ENCODE assay signal across 34 cellular contexts in the genomic region with DNA sequence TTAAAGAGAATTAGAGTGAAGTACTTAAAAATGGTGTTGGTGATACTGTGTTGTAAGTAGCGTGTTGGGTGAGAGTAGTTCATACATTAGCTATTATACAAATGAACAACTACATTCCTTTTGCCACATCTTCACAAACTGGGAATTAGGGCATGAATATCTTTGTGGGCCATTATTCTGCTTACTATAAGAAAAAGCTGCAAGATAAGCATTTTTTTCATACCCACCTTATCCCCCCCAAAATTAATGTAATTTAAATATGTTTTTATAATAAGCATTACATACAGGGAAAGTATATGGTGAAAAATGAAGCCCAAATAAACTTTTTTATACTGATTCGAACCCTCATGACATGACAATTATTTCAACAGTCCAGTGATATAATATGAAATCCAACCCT.
DNase-seq lines count a peak whose midpoint lies in the region; ATAC-seq, FAIRE-seq and TF ChIP-seq lines count a peak whose summit lies in the region.
"Had no signal": no experiment of that assay in that cellular context is flagged by ENCODE, and none has a peak within 500 bp of the region (broad histone marks: within the 10 kb centered on the region; RNA-seq: fewer than 3 reads in every experiment).

No MANE protein-coding gene starts in this region.

- H2AK5ac ChIP-seq in IMR-90 (ENCODE audit: low read depth, low read length) = no peak overlapping the region

- TF ChIP-seq POLR2A in HepG2 (IDR thresholded peaks at IDR 0.05; ENCODE audit: insufficient read depth in 1 of 2, low read depth in 2 of 2, low read length in 2 of 2) (no peak), right lobe of liver (IDR thresholded peaks at IDR 0.05) (no peak), A549 (IDR thresholded peaks at IDR 0.05; ENCODE audit: low read length) (no peak), IMR-90 (IDR thresholded peaks at IDR 0.05; ENCODE audit: low read depth, low read length) (no peak), K562 (conservative IDR thresholded peaks at IDR 0.05) (no peak)

- no peak overlapping the region for H3K18ac ChIP-seq in IMR-90 (ENCODE audit: low read depth, low read length)

- H4K20me1 ChIP-seq in HepG2 (ENCODE audit: insufficient read depth, low read length) (no peaks in the 10 kb centered on the region), IMR-90 (ENCODE audit: insufficient read depth, low read length) (no peaks in the 10 kb centered on the region), K562 (replicated peaks; ENCODE audit: control insufficient read depth, insufficient read depth, low read length) (no peaks in the 10 kb centered on the region)
- H4K20me1 ChIP-seq: BLaER1; BLaER1 treated with 17β-estradiol and CSF1 and Interleukin-3, amounts not matched to agents 10 nM and 100 nM had no signal

- no TSS peak for BruUV-seq in HepG2 (replicated peaks; lab: Mats Ljungman, UMichigan)
- no TSS peak for BruUV-seq in IMR-90 (replicated peaks; lab: Mats Ljungman, UMichigan)
- no TSS peak for BruUV-seq in K562 (replicated peaks; lab: Mats Ljungman, UMichigan)

- H2BK20ac ChIP-seq in IMR-90 (ENCODE audit: low read depth, low read length) = no peak overlapping the region

- H3K27ac ChIP-seq in HepG2 (ENCODE audit: extremely low read length, insufficient read depth, low read length) = no peak overlapping the region
- no peak overlapping the region for H3K27ac ChIP-seq in right lobe of liver
- H3K27ac ChIP-seq in A549 = no peak overlapping the region
- no peak overlapping the region for H3K27ac ChIP-seq in IMR-90 (ENCODE audit: insufficient read depth, low read length)
- H3K27ac ChIP-seq in K562 (ENCODE audit: extremely low read depth, low read depth, low read length) = no peak overlapping the region
- H3K27ac ChIP-seq: 22Rv1; BLaER1; BLaER1 treated with 17β-estradiol and CSF1 and Interleukin-3, amounts not matched to agents 10 nM and 100 nM; C4-2B had no signal

- H3K23ac ChIP-seq in IMR-90 (ENCODE audit: low read depth, low read length) = no peak overlapping the region

- H3K9me1 ChIP-seq in IMR-90 (ENCODE audit: insufficient read depth, low read length) (no peaks in the 10 kb centered on the region), K562 (ENCODE audit: control insufficient read depth, insufficient read depth, low read length) (no peaks in the 10 kb centered on the region)

- POLR2A ChIA-PET in HepG2 (lab: Yijun Ruan, JAX) (no interaction called here), A549 (lab: Yijun Ruan, JAX) (no interaction called here), IMR-90 (lab: Charles Lee; ENCODE audit: unreplicated experiment) (no interaction called here), K562 (lab: Yijun Ruan, JAX) (interaction anchor here (0.6 kb wide), 1 partner anchor 521 kb away, joined by 3 read pairs; no protein-coding TSS in a partner anchor), HEK293T (lab: Yijun Ruan, JAX) (no interaction called here)

- dilution Hi-C loops in IMR-90 (cut with HindIII; ENCODE audit: low sequenced_read_pairs, unreplicated experiment) = no loop called here

- no peak overlapping the region for H2AK9ac ChIP-seq in IMR-90 (replicated peaks; ENCODE audit: low read depth, low read length, poor library complexity)

- H4K5ac ChIP-seq in IMR-90 (ENCODE audit: low read depth, low read length) = no peak overlapping the region

- H3K9me3 ChIP-seq in HepG2 (ENCODE audit: low read length) (no peaks in the 10 kb centered on the region), right lobe of liver (no peaks in the 10 kb centered on the region), A549 (no peaks in the 10 kb centered on the region), IMR-90 (ENCODE audit: control insufficient read depth, insufficient read depth, low read length) (no peaks in the 10 kb centered on the region), K562 (replicated peaks; ENCODE audit: control insufficient read depth, insufficient read depth, low read depth, low read length) (no peaks in the 10 kb centered on the region)
- H3K9me3 ChIP-seq: BE2C; BLaER1; BLaER1 treated with 17β-estradiol and CSF1 and Interleukin-3, amounts not matched to agents 10 nM and 100 nM; Caco-2 had no signal

- peaks cover 4 to 16% of the 10 kb centered on the region in 2 experiments; a peak in 3 of 5 replicates for H3K36me3 ChIP-seq in HepG2 (replicated peaks in 1 of 2; ENCODE audit: control insufficient read depth in 1 of 2, insufficient read depth in 2 of 2, low read length in 2 of 2)
- peaks cover 0 to 15% (median 8%) of the 10 kb centered on the region in 4 donors for H3K36me3 ChIP-seq in right lobe of liver
- H3K36me3 ChIP-seq in IMR-90 (ENCODE audit: control insufficient read depth, insufficient read depth, low read length) = peaks cover 8% of the 10 kb centered on the region
- peaks cover 25% of the 10 kb centered on the region for H3K36me3 ChIP-seq in K562 (ENCODE audit: control insufficient read depth, insufficient read depth, low read length)

- DNase-seq in HepG2 (ENCODE audit: low spot score) = no peak
- no peak for DNase-seq in right lobe of liver
- no peak for DNase-seq in A549 (ENCODE audit: low read depth in 1 of 2, low spot score in 1 of 2)
- no peak for DNase-seq in IMR-90
- DNase-seq in K562 (ENCODE audit: extremely low read depth in 1 of 4, low spot score in 3 of 4) = no peak
- DNase-seq in anterior cingulate cortex (lab: John Stamatoyannopoulos, UW) = no peak
- no peak for DNase-seq in HEK293T (ENCODE audit: extremely low spot score)
- no peak for DNase-seq in NCI-H1105 (lab: John Stamatoyannopoulos, UW)
- DNase-seq: 8988T; ACHN; AML-193; BE2C; C1 segment of cervical spinal cord; Caco-2; Calu3; CD4-positive, alpha-beta memory T cell; CD4-positive, alpha-beta T cell; CD4-positive, CD25-positive, alpha-beta regulatory T cell; CD8-positive, alpha-beta memory T cell; CD8-positive, alpha-beta T cell; COR-L47; DMS 273 treated with DMSO at 0.1 percent for 48 hours; DMS153; DMS53; DMS79; DMS79 treated with DMSO at 0.1 percent for 48 hours; DND-41; EL had no signal

- intact Hi-C loops in HepG2 (cut with micrococcal nuclease; ENCODE audit: unreplicated experiment) = no loop called here
- intact Hi-C loops in right lobe of liver (cut with DNase I) = no loop called here
- intact Hi-C loops in IMR-90 (cut with micrococcal nuclease) = no loop called here
- intact Hi-C loops in K562 (cut with micrococcal nuclease) = no loop called here

- no peaks in the 10 kb centered on the region for H3K79me1 ChIP-seq in IMR-90 (ENCODE audit: low read depth in 1 of 2, low read length in 2 of 2)

- H3K27me3 ChIP-seq in HepG2 (ENCODE audit: control insufficient read depth in 1 of 2, insufficient read depth in 2 of 2, low read length in 2 of 2) = no peaks in the 10 kb centered on the region
- H3K27me3 ChIP-seq in right lobe of liver = no peaks in the 10 kb centered on the region
- no peaks in the 10 kb centered on the region for H3K27me3 ChIP-seq in IMR-90 (ENCODE audit: control insufficient read depth, insufficient read depth, low read length)
- H3K27me3 ChIP-seq in K562 (ENCODE audit: control insufficient read depth in 2 of 2, insufficient read depth in 2 of 2, low read length in 2 of 2) = no peaks in the 10 kb centered on the region
- H3K27me3 ChIP-seq: BE2C; BLaER1; BLaER1 treated with 17β-estradiol and CSF1 and Interleukin-3, amounts not matched to agents 10 nM and 100 nM had no signal

- H3K4ac ChIP-seq in IMR-90 (ENCODE audit: low read depth, low read length) = no peak overlapping the region

- H3K14ac ChIP-seq in IMR-90 (replicated peaks; ENCODE audit: low read depth, low read length) = no peak overlapping the region

- CTCF ChIA-PET in HepG2 (lab: Yijun Ruan, JAX; ENCODE audit: low intra/inter-chr PET ratio, low total read pairs) = no interaction called here
- CTCF ChIA-PET in A549 (lab: Yijun Ruan, JAX) = no interaction called here
- CTCF ChIA-PET in IMR-90 (lab: Yijun Ruan, JAX) = no interaction called here
- CTCF ChIA-PET in K562 (lab: Yijun Ruan, JAX; ENCODE audit: low intra/inter-chr PET ratio) = no interaction called here
- CTCF ChIA-PET in HEK293T (lab: Yijun Ruan, JAX) = no interaction called here

- H4K8ac ChIP-seq in IMR-90 (ENCODE audit: low read depth in 2 of 2, low read length in 2 of 2) = no peak overlapping the region

- TF ChIP-seq CTCF in HepG2 (CRISPR knock-in tag; IDR thresholded peaks at IDR 0.05) (no peak), right lobe of liver (IDR thresholded peaks at IDR 0.05) (no peak), A549 (IDR thresholded peaks at IDR 0.05) (no peak), IMR-90 (conservative IDR thresholded peaks at IDR 0.05; ENCODE audit: low read depth, low read length) (no peak), K562 (IDR thresholded peaks at IDR 0.05 in 2 of 3, conservative IDR thresholded peaks at IDR 0.05 in 1 of 3; ENCODE audit: insufficient read depth in 2 of 3, low read depth in 1 of 3, low read length in 3 of 3) (no peak)

- no peak for FAIRE-seq in HepG2 (lab: Jason Lieb, UNC)
- no peak for FAIRE-seq in A549 (lab: Jason Lieb, UNC)
- no peak for FAIRE-seq in K562 (lab: Jason Lieb, UNC)
- FAIRE-seq: A204.1, D721Med had no signal

- no peak overlapping the region for H2BK5ac ChIP-seq in IMR-90 (ENCODE audit: low read depth, low read length, poor library complexity, severe bottlenecking)

- H3K79me2 ChIP-seq in HepG2 (ENCODE audit: insufficient read depth, low read length) = no peaks in the 10 kb centered on the region
- no peaks in the 10 kb centered on the region for H3K79me2 ChIP-seq in K562 (ENCODE audit: control insufficient read depth, insufficient read depth, low read length)

- no peak for ATAC-seq in HepG2
- no peak for ATAC-seq in right lobe of liver
- ATAC-seq in A549 = no peak
- no peak for ATAC-seq in IMR-90 (ENCODE audit: low read depth)
- no peak for ATAC-seq in K562
- ATAC-seq: CD8-positive, alpha-beta T cell had no signal

- 92% methylated on average over 2 of the region's 2 CpGs for WGBS in HepG2 (ENCODE audit: low lambda C conversion rate)
- WGBS in right lobe of liver (ENCODE audit: insufficient coverage, low coverage, low lambda C conversion rate, missing lambda C conversion rate) = 69% methylated on average over 2 of the region's 2 CpGs
- WGBS in A549 (ENCODE audit: missing lambda C conversion rate) = 82% methylated on average over 2 of the region's 2 CpGs
- 100% methylated on average over 1 of the region's 2 CpGs; no CpG with 5 or more reads in 1 of the 2 experiments for WGBS in IMR-90 (ENCODE audit: extremely low coverage in 2 of 2, insufficient read length in 1 of 2), 2 experiments
- 82% methylated on average over 2 of the region's 2 CpGs for WGBS in K562 (ENCODE audit: insufficient coverage, low coverage, missing lambda C conversion rate)

- no peak overlapping the region for H4K91ac ChIP-seq in IMR-90 (ENCODE audit: insufficient read depth, low read depth, low read length)

- H3K9ac ChIP-seq in HepG2 (ENCODE audit: insufficient read depth, low read depth, low read length) (no peak overlapping the region), IMR-90 (ENCODE audit: low read depth, low read length) (no peak overlapping the region), K562 (ENCODE audit: insufficient read depth in 1 of 2, low read depth in 2 of 2, low read length in 2 of 2) (no peak overlapping the region)
- H3K9ac ChIP-seq: BLaER1; BLaER1 treated with 17β-estradiol and CSF1 and Interleukin-3, amounts not matched to agents 10 nM and 100 nM had no signal

- no peak overlapping the region for H3K4me2 ChIP-seq in HepG2 (ENCODE audit: low read depth, low read length)
- no peak overlapping the region for H3K4me2 ChIP-seq in A549
- H3K4me2 ChIP-seq in IMR-90 (ENCODE audit: low read depth, low read length) = no peak overlapping the region
- H3K4me2 ChIP-seq in K562 (ENCODE audit: insufficient read depth, low read length) = no peak overlapping the region
- H3K4me2 ChIP-seq: BLaER1; BLaER1 treated with 17β-estradiol and CSF1 and Interleukin-3, amounts not matched to agents 10 nM and 100 nM had no signal

- in situ Hi-C loops in HepG2 (cut with HindIII; ENCODE audit: extremely low pct_ligation_motif_present, low pct_unique_long_range_greater_than_20kb) = no loop called here
- in situ Hi-C loops in IMR-90 (cut with MboI; ENCODE audit: low sequenced_read_pairs) = no loop called here
- in situ Hi-C loops in K562 (cut with MboI) = no loop called here

- no peak overlapping the region for H2BK120ac ChIP-seq in IMR-90 (ENCODE audit: low read depth, low read length)

- TF ChIP-seq RAD21 in HepG2 (CRISPR knock-in tag; IDR thresholded peaks at IDR 0.05) (no peak), A549 (conservative IDR thresholded peaks at IDR 0.05 in 1 of 2, IDR thresholded peaks at IDR 0.05 in 1 of 2) (no peak), IMR-90 (IDR thresholded peaks at IDR 0.05; ENCODE audit: low read length) (no peak), K562 (CRISPR knock-in tag; conservative IDR thresholded peaks at IDR 0.05 in 1 of 2, IDR thresholded peaks at IDR 0.05 in 1 of 2) (no peak)

- no peak overlapping the region for H2AFZ ChIP-seq in HepG2 (ENCODE audit: low read length)
- H2AFZ ChIP-seq in IMR-90 (replicated peaks; ENCODE audit: low read length, poor library complexity) = no peak overlapping the region
- H2AFZ ChIP-seq in K562 (ENCODE audit: low read depth, low read length) = no peak overlapping the region

- no peak overlapping the region for H3K56ac ChIP-seq in IMR-90 (ENCODE audit: extremely low read depth, insufficient read depth, low read length)

- H3K4me1 ChIP-seq in HepG2 (ENCODE audit: insufficient read depth, low read length) (no peaks in the 10 kb centered on the region), right lobe of liver (peaks cover 0 to 9% (median 0%) of the 10 kb centered on the region in 4 donors), A549 (no peaks in the 10 kb centered on the region), IMR-90 (ENCODE audit: control insufficient read depth, insufficient read depth, low read length) (no peaks in the 10 kb centered on the region), K562 (replicated peaks in 1 of 2; ENCODE audit: control insufficient read depth in 2 of 2, insufficient read depth in 2 of 2, low read length in 2 of 2) (no peaks in the 10 kb centered on the region)
- H3K4me1 ChIP-seq: BE2C; BLaER1; BLaER1 treated with 17β-estradiol and CSF1 and Interleukin-3, amounts not matched to agents 10 nM and 100 nM; Caco-2 had no signal

- no peak overlapping the region for H3K4me3 ChIP-seq in HepG2 (replicated peaks in 1 of 3; ENCODE audit: insufficient read depth in 1 of 3, low read depth in 2 of 3, low read length in 3 of 3)
- no peak overlapping the region for H3K4me3 ChIP-seq in right lobe of liver
- no peak overlapping the region for H3K4me3 ChIP-seq in A549
- H3K4me3 ChIP-seq in IMR-90 (ENCODE audit: insufficient read depth, low read depth, low read length) = no peak overlapping the region
- H3K4me3 ChIP-seq in K562 = no peak overlapping the region
- H3K4me3 ChIP-seq: BLaER1; BLaER1 treated with 17β-estradiol and CSF1 and Interleukin-3, amounts not matched to agents 10 nM and 100 nM had no signal

- TF ChIP-seq EP300 in HepG2 (IDR thresholded peaks at IDR 0.05; ENCODE audit: low read depth in 2 of 2, low read length in 2 of 2) (no peak), HepG2 (CRISPR knock-in tag; IDR thresholded peaks at IDR 0.05; ENCODE audit: borderline replicate concordance) (no peak), A549 (IDR thresholded peaks at IDR 0.05) (no peak), K562 (IDR thresholded peaks at IDR 0.05; ENCODE audit: low read length) (no peak)

- H2BK15ac ChIP-seq in IMR-90 (ENCODE audit: low read depth, low read length) = no peak overlapping the region

Comparison
In these comparisons a context has a peak if more than half of its experiments do, and no peak if none do; other contexts are left out.
1. Of the 241 proteins assayed by ChIP-seq in both HepG2 and K562: peak only in HepG2: none; only in K562: MAFG; in both: MAFF and MAFK; in neither: 238.